Comparison of ENCODE assay signal across 24 cellular contexts in the genomic region with DNA sequence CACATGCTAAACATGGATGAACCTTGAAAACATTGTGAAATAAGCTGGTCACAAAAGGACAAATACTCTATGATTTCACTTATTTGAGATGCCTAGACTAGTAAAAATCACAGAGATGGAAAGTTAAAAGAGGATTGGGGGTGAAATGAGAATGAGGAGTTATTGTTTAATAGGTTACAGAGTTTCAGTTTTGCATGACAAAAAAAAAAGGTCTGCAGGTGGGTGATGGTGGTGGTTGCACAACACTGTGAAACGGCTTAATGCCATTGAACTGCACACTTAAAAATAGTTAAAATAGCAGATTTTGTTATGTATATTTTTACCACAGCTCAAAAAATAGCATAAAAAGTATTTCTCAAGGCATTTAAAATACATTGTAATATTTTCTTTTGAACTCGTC.
"Had no signal": no experiment of that assay in that cellular context is flagged by ENCODE, and none has a peak within 500 bp of the region (broad histone marks: within the 10 kb centered on the region; RNA-seq: fewer than 3 reads in every experiment).

No MANE protein-coding gene starts in this region.

- H3K36me3 ChIP-seq: left ventricle myocardium inferior, ovary, right atrium auricular region, right lobe of liver, tibial nerve, uterus had no signal

- H3K27ac ChIP-seq: left ventricle myocardium inferior, ovary, right atrium auricular region, right lobe of liver, tibial nerve, uterus had no signal

- ATAC-seq: left colon; mucosa of descending colon; naive thymus-derived CD4-positive, alpha-beta T cell; natural killer cell treated with Interleukin-12 subunit alpha and Interleukin-12 subunit beta and Interleukin-15 and Interleukin-18, amount 100 ng/mL, for 72 hours; right lobe of liver; stimulated activated memory B cell treated with anti-CD40 and anti-IgM and Interleukin-4, amounts not matched to agents 10 μg/mL and 1 μg/mL and 100 μg/mL, for 72 hours; stimulated activated naive CD8-positive, alpha-beta T cell treated with anti-CD3 and anti-CD28 coated beads, Interleukin-15, amount 100 ng/mL, for 72 hours had no signal

- H3K4me1 ChIP-seq: left ventricle myocardium inferior, right atrium auricular region, right lobe of liver, tibial nerve, uterus had no signal

- DNase-seq: hypothalamus; immature natural killer cell; kidney; left colon; left ventricle myocardium inferior; midbrain; mucosa of descending colon; naive thymus-derived CD4-positive, alpha-beta T cell; ovary; right lobe of liver; stimulated activated CD4-positive, alpha-beta T cell treated with anti-CD3 and anti-CD28 coated beads, Interleukin-1b, Interleukin-23, amount 100 ng/mL, for 48 hours; stimulated activated CD4-positive, alpha-beta T cell treated with anti-CD3 and anti-CD28 coated beads, Interleukin-2, amount 100 ng/mL, for 48 hours; stimulated activated CD4-positive, alpha-beta T cell treated with anti-CD3 and anti-CD28 coated beads, Interleukin-4, amount 100 ng/mL, for 4 hours; stimulated activated CD8-positive, alpha-beta memory T cell treated with anti-CD3 and anti-CD28 coated beads, Interleukin-4, amount 100 ng/mL, for 48 hours; stimulated activated naive CD4-positive, alpha-beta T cell treated with Interleukin-2 at 50 U/mL for 16 hours; stimulated activated naive CD8-positive, alpha-beta T cell treated with anti-CD3 and anti-CD28 coated beads, Interleukin-15, amount 100 ng/mL, for 72 hours; substantia nigra; uterus had no signal

- H3K4me3 ChIP-seq: left ventricle myocardium inferior, lung, mucosa of descending colon, ovary, right atrium auricular region, right lobe of liver, smooth muscle cell, tibial nerve, uterus had no signal

- H3K27me3 ChIP-seq: ovary, right atrium auricular region, right lobe of liver, tibial nerve, uterus had no signal

- H3K4me2 ChIP-seq: smooth muscle cell had no signal
